10 cellular contexts compared by ENCODE assay signal in the genomic region with DNA sequence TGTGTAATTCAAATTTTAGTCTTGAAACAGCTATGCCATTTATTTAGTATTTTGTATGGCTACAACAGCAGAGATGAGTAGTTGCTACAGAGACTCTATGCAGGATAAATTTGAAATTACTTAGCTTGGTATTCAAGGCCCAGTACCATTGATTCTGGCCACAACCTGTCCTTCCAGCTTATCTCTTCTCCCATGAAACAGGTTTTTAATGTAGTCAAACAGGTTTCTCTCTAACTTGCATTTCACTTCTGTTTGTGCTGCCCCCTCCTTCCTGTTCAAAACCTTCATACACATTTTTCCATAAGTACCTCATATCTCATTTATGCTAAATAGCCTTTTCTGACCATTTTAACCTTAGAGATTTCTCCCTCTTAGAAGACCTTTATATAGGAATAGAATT. TPM values are rescaled to one million over a fixed set of nuclear protein-coding genes. Genes with fewer than 3 reads are reported as not detected.
DNase-seq lines count a peak whose midpoint lies in the region; ATAC-seq, FAIRE-seq and TF ChIP-seq lines count a peak whose summit lies in the region.
"Had no signal": no experiment of that assay in that cellular context is flagged by ENCODE, and none has a peak within 500 bp of the region (broad histone marks: within the 10 kb centered on the region; RNA-seq: fewer than 3 reads in every experiment).

No MANE protein-coding gene starts in this region.

- H3K27me3 ChIP-seq in Karpas-422 (ENCODE audit: low read length) (no peaks in the 10 kb centered on the region), astrocyte (ENCODE audit: insufficient read depth, low read length) (no peaks in the 10 kb centered on the region), pancreas (no peaks in the 10 kb centered on the region)
- H3K27me3 ChIP-seq: colonic mucosa had no signal

- H3K27ac Mint-ChIP-seq in astrocyte (ENCODE audit: unreplicated experiment), result no peak overlapping the region

- H3K4me3 Mint-ChIP-seq in astrocyte (ENCODE audit: unreplicated experiment), result no peak overlapping the region
- no peak overlapping the region for H3K4me3 Mint-ChIP-seq in activated T-cell treated with anti-CD3 and anti-CD28 coated beads, Interleukin-2, amount 50 U/mL, for 4 hours

- peak overlapping the region; percentile 96; the same call in 1 of the 2 replicates for H3K4me3 ChIP-seq in Karpas-422 (ENCODE audit: low read length)
- no peak overlapping the region for H3K4me3 ChIP-seq in astrocyte (ENCODE audit: insufficient read depth, low read depth, low read length)
- peak overlapping the region in 1 of 4 donors; percentile 4 for H3K4me3 ChIP-seq in pancreas
- H3K4me3 ChIP-seq: colonic mucosa, lung had no signal

- intact Hi-C loops in pancreas (cut with DNase I), result no loop called here

- H3K4me2 ChIP-seq in Karpas-422 (ENCODE audit: low read depth, low read length, poor library complexity, severe bottlenecking), result peak overlapping the region; percentile 76
- H3K4me2 ChIP-seq in astrocyte (ENCODE audit: low read length), result peak overlapping the region; percentile 17

- peaks cover 82% of the 10 kb centered on the region for H3K79me2 ChIP-seq in Karpas-422 (ENCODE audit: low read length)
- peaks cover 82% of the 10 kb centered on the region for H3K79me2 ChIP-seq in astrocyte (ENCODE audit: insufficient read depth, low read length)

- H3K9me3 Mint-ChIP-seq in astrocyte (ENCODE audit: unreplicated experiment), result no peaks in the 10 kb centered on the region
- no peaks in the 10 kb centered on the region for H3K9me3 Mint-ChIP-seq in activated T-cell treated with anti-CD3 and anti-CD28 coated beads, Interleukin-2, amount 50 U/mL, for 4 hours

- no peaks in the 10 kb centered on the region for H3K36me3 ChIP-seq in Karpas-422 (ENCODE audit: insufficient read depth, low read length)
- H3K36me3 ChIP-seq in astrocyte (ENCODE audit: insufficient read depth, low read length), result no peaks in the 10 kb centered on the region
- H3K36me3 ChIP-seq in pancreas, result no peaks in the 10 kb centered on the region
- H3K36me3 ChIP-seq: colonic mucosa had no signal

- H3K9ac ChIP-seq in Karpas-422 (ENCODE audit: low read length), result no peak overlapping the region
- no peak overlapping the region for H3K9ac ChIP-seq in astrocyte (ENCODE audit: low read length)

- H3K4me1 ChIP-seq in Karpas-422 (ENCODE audit: low read length), result peaks cover 65% of the 10 kb centered on the region
- H3K4me1 ChIP-seq in astrocyte (ENCODE audit: insufficient read depth, low read length), result peaks cover 13% of the 10 kb centered on the region
- peaks cover 56 to 66% (median 61%) of the 10 kb centered on the region in 3 donors for H3K4me1 ChIP-seq in pancreas

- no peaks in the 10 kb centered on the region for H3K36me3 Mint-ChIP-seq in astrocyte (ENCODE audit: low read depth, unreplicated experiment)
- H3K36me3 Mint-ChIP-seq in activated T-cell treated with anti-CD3 and anti-CD28 coated beads, Interleukin-2, amount 50 U/mL, for 4 hours (ENCODE audit: insufficient read depth), result no peaks in the 10 kb centered on the region

- ATAC-seq in pancreas, result peak; percentile 21 to 42 (median 26)
- no peak for ATAC-seq in activated T-cell treated with anti-CD3 and anti-CD28 coated beads, Interleukin-2, amount 50 U/mL, for 4 hours
- no peak for ATAC-seq in HG03520 (IDR thresholded peaks at IDR 0.05; ENCODE audit: unreplicated experiment)
- ATAC-seq in HG03045 (IDR thresholded peaks at IDR 0.05; ENCODE audit: unreplicated experiment), result no peak

- H3K9me2 ChIP-seq in Karpas-422 (replicated peaks; ENCODE audit: insufficient read depth, low read length), result no peaks in the 10 kb centered on the region

- H3K27ac ChIP-seq in Karpas-422 (ENCODE audit: low read length) (no peak overlapping the region), astrocyte (ENCODE audit: low read depth, low read length) (no peak overlapping the region), pancreas (peak overlapping the region in 2 of 4 donors; percentile 98 to 99)

- TF ChIP-seq CTCF in astrocyte (IDR thresholded peaks at IDR 0.05; ENCODE audit: insufficient read depth, low read depth, low read length), result no peak
- no peak for TF ChIP-seq CTCF in pancreas (IDR thresholded peaks at IDR 0.05)

- H3K27me3 Mint-ChIP-seq in astrocyte (ENCODE audit: low read depth, unreplicated experiment), result no peaks in the 10 kb centered on the region
- no peaks in the 10 kb centered on the region for H3K27me3 Mint-ChIP-seq in activated T-cell treated with anti-CD3 and anti-CD28 coated beads, Interleukin-2, amount 50 U/mL, for 4 hours (ENCODE audit: low read depth)

- H2AFZ ChIP-seq in Karpas-422 (ENCODE audit: low read length) (no peak overlapping the region), astrocyte (ENCODE audit: low read depth, low read length) (no peak overlapping the region)

- H3K4me1 Mint-ChIP-seq in astrocyte (ENCODE audit: low read depth, unreplicated experiment), result peaks cover 39% of the 10 kb centered on the region
- H3K4me1 Mint-ChIP-seq in activated T-cell treated with anti-CD3 and anti-CD28 coated beads, Interleukin-2, amount 50 U/mL, for 4 hours (ENCODE audit: low read depth), result peaks cover 35% of the 10 kb centered on the region

- no peaks in the 10 kb centered on the region for H3K9me3 ChIP-seq in Karpas-422 (ENCODE audit: low read length)
- no peaks in the 10 kb centered on the region for H3K9me3 ChIP-seq in astrocyte (ENCODE audit: insufficient read depth, low read depth, low read length)
- H3K9me3 ChIP-seq in pancreas, result no peaks in the 10 kb centered on the region
- H3K9me3 ChIP-seq: colonic mucosa had no signal

- DNase-seq in DMS53 (lab: John Stamatoyannopoulos, UW), result peak; percentile 93
- no peak for DNase-seq in Karpas-422
- no peak for DNase-seq in astrocyte (ENCODE audit: low read depth)
- peak in 3 of 6 donors; percentile 42 to 51 (median 48) for DNase-seq in pancreas
- DNase-seq in activated T-cell treated with anti-CD3 and anti-CD28 coated beads, Interleukin-2, amount 50 U/mL, for 4 hours, result no peak
- no peak for DNase-seq in stimulated activated CD4-positive, alpha-beta T cell treated with anti-CD3 and anti-CD28 coated beads, Interleukin-4, amount 100 ng/mL, for 24 hours
- DNase-seq: colonic mucosa had no signal

- H4K20me1 ChIP-seq in Karpas-422 (ENCODE audit: insufficient read depth, low read depth, low read length), result peaks cover 37% of the 10 kb centered on the region; the same call in 1 of the 2 replicates
- H4K20me1 ChIP-seq in astrocyte (ENCODE audit: insufficient read depth, low read length), result peaks cover 74% of the 10 kb centered on the region

- FAIRE-seq in astrocyte (lab: Jason Lieb, UNC), result no peak
- FAIRE-seq in pancreas (lab: Jason Lieb, UNC), result no peak

RNA-seq across cellular contexts. Expression of gene USP47, which starts 3.3 kb away (rescaled TPM):
- 47.8 and 61.2 TPM in 2 replicates for total RNA-seq in Karpas-422 (2014; rRNA removed; shearing (Covaris generic); ENCODE audit: low replicate concordance)
- total RNA-seq in astrocyte, result 49.5 and 53.0 TPM in 2 replicates
- 10 to 100 TPM; 20.1 to 32.3 (median 21.3) TPM for total RNA-seq in pancreas
- 10 to 100 TPM; 16.2 to 23.9 TPM for polyA plus RNA-seq in pancreas
- total RNA-seq in activated T-cell treated with anti-CD3 and anti-CD28 coated beads, Interleukin-2, amount 50 U/mL, for 4 hours, result 10 to 100 TPM; 39.5 to 48.3 (median 40.8) TPM

Comparison
In these comparisons a context has a peak if more than half of its experiments do, and no peak if none do; other contexts are left out.
1. ATAC-seq: peak in pancreas (4 of 4); none in activated T-cell treated with anti-CD3 and anti-CD28 coated beads, Interleukin-2, amount 50 U/mL, for 4 hours (0 of 2), HG03520 (single experiment) and HG03045 (single experiment).